ENCODE assay signal across 8 cellular contexts in the genomic region with DNA sequence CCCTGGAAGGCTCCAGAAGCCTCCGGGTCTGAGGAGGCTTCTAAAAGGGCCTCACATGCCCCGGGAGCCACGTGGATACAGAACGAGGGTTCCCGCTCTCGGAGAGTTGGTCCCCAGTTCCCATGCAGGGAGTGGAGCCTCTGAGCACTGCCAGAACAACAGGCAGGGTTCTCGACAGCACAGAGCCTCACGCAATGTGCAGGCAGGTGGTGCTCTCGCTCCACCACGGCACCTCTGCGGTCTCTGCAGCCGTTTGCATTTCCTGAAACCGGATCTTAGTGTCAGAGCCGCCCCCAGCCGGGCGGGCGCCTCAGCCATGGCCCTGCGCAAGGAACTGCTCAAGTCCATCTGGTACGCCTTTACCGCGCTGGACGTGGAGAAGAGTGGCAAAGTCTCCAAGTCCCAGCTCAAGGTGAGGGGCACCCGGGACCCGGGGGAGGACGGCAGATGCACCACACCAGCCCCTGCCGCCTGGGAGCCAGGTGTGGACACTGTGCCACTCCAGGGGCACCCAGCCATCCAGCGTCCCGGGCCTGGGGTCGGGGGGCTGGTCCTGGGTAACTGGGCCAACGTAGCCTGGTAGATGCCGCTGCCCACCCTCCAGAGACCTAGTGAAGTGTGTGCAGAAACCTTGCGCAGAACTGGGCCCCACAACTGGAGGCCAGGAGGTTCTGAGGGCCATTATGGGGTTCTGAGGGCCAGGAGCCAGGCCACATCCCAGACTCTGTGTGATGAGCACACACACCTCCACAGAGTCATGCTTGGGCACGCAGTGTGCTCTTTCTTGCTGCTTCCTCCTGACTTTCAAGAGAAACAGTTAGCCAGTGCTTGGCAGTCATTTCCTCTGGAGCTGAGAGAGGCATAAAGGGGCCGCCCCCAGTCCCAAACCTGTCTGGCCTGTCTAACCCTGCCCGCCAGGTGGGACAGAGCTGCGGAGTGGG. TPM values are rescaled to one million over a fixed set of nuclear protein-coding genes. Genes with fewer than 3 reads are reported as not detected.
DNase-seq lines count a peak whose midpoint lies in the region; ATAC-seq and TF ChIP-seq lines count a peak whose summit lies in the region.

A gene with protein sequence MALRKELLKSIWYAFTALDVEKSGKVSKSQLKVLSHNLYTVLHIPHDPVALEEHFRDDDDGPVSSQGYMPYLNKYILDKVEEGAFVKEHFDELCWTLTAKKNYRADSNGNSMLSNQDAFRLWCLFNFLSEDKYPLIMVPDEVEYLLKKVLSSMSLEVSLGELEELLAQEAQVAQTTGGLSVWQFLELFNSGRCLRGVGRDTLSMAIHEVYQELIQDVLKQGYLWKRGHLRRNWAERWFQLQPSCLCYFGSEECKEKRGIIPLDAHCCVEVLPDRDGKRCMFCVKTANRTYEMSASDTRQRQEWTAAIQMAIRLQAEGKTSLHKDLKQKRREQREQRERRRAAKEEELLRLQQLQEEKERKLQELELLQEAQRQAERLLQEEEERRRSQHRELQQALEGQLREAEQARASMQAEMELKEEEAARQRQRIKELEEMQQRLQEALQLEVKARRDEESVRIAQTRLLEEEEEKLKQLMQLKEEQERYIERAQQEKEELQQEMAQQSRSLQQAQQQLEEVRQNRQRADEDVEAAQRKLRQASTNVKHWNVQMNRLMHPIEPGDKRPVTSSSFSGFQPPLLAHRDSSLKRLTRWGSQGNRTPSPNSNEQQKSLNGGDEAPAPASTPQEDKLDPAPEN (plus strand): TSS at position 278 of the 941 bp plus-strand sequence. CDS start 39 bp downstream, at position 317.

- 21 to 24% methylated on average over 15 to 17 of the region's 36 CpGs for WGBS in upper lobe of left lung, 2 donors

- DNase-seq in EH (ENCODE audit: low read depth): peak; percentile 84
- peak; percentile 69 for DNase-seq in LNCaP clone FGC (ENCODE audit: low read depth)
- DNase-seq in SHP77 treated with DMSO at 0.1 percent for 48 hours (lab: John Stamatoyannopoulos, UW): peak; percentile 73
- peak; percentile 82 for DNase-seq in activated gamma-delta T cell treated with anti-CD3 and anti-CD28 coated beads, Interleukin-2, amount 50 U/mL, for 16 hours (ENCODE audit: low read depth)
- DNase-seq in glutamatergic neuron: peak; percentile 77
- peak; percentile 56 for DNase-seq in pons (ENCODE audit: low spot score)
- DNase-seq in upper lobe of left lung: peak; percentile 94 to 95

- H3K4me3 Mint-ChIP-seq in glutamatergic neuron (ENCODE audit: unreplicated experiment): no peak within 1 kb of the TSS

- TF ChIP-seq POLR2A in upper lobe of left lung (IDR thresholded peaks at IDR 0.05): peak in 1 of 4 donors; percentile 68

- H3K4me1 Mint-ChIP-seq in glutamatergic neuron (ENCODE audit: low read depth, unreplicated experiment): peaks cover 9% of the 10 kb centered on the region

- ATAC-seq in GM21737 (IDR thresholded peaks at IDR 0.05; ENCODE audit: unreplicated experiment) (peak; percentile 73), upper lobe of left lung (ENCODE audit: low FRiP score in 2 of 2) (peak; percentile 85 to 93)

- no peaks in the 10 kb centered on the region for H3K36me3 Mint-ChIP-seq in glutamatergic neuron (ENCODE audit: unreplicated experiment)

- no peak within 1 kb of the TSS for H3K27ac Mint-ChIP-seq in glutamatergic neuron (ENCODE audit: unreplicated experiment)

- H3K36me3 ChIP-seq in upper lobe of left lung: peaks cover 2 to 30% (median 15%) of the 10 kb centered on the region in 4 donors

- H3K9me3 ChIP-seq in upper lobe of left lung: no peaks in the 10 kb centered on the region

- TF ChIP-seq EP300 in upper lobe of left lung (IDR thresholded peaks at IDR 0.05): peak in 1 of 4 donors; percentile 4

- H3K4me3 ChIP-seq in LNCaP clone FGC (ENCODE audit: low read depth, low read length) (peak within 1 kb of the TSS; percentile 83), upper lobe of left lung (peak within 1 kb of the TSS; percentile 20 to 57 (median 47))

- H3K27me3 Mint-ChIP-seq in glutamatergic neuron (ENCODE audit: unreplicated experiment): no peaks in the 10 kb centered on the region

- peak within 1 kb of the TSS; percentile 73 to 92 (median 86) for H3K27ac ChIP-seq in upper lobe of left lung

- TF ChIP-seq CTCF in LNCaP clone FGC (IDR thresholded peaks at IDR 0.05; ENCODE audit: control insufficient read depth, extremely low read depth, insufficient read depth): peak; percentile 99
- TF ChIP-seq CTCF in glutamatergic neuron (IDR thresholded peaks at IDR 0.05; ENCODE audit: partially characterized antibody, unreplicated experiment): peak; percentile 20
- TF ChIP-seq CTCF in upper lobe of left lung (IDR thresholded peaks at IDR 0.05): peak in 5 of 6 experiments; percentile 75 to 96 (median 85)

- H3K9me3 Mint-ChIP-seq in glutamatergic neuron (ENCODE audit: unreplicated experiment): no peaks in the 10 kb centered on the region

- peaks cover 19 to 45% (median 37%) of the 10 kb centered on the region in 4 donors for H3K4me1 ChIP-seq in upper lobe of left lung

- no peaks in the 10 kb centered on the region for H3K27me3 ChIP-seq in upper lobe of left lung

RNA-seq across cellular contexts. Expression of the gene that starts here (rescaled TPM):
- total RNA-seq in glutamatergic neuron (ENCODE audit: unreplicated experiment) (1.8 TPM), upper lobe of left lung (10 to 100 TPM in 5 of 6 donors, 1 to 10 TPM in 1; 10.0 to 39.8 (median 23.4) TPM)

Comparison
In these comparisons a context has a peak if more than half of its experiments do, and no peak if none do; other contexts are left out.
1. Peak in every context shown above with its lines: DNase-seq, ATAC-seq, H3K4me3 ChIP-seq and H3K27ac ChIP-seq.
2. CTCF ChIP-seq: peak in every context shown above with its lines; median percentile 99 in LNCaP clone FGC; 85 in upper lobe of left lung; 20 in glutamatergic neuron.